ENCODE assay signal across 13 cellular contexts in the genomic region with DNA sequence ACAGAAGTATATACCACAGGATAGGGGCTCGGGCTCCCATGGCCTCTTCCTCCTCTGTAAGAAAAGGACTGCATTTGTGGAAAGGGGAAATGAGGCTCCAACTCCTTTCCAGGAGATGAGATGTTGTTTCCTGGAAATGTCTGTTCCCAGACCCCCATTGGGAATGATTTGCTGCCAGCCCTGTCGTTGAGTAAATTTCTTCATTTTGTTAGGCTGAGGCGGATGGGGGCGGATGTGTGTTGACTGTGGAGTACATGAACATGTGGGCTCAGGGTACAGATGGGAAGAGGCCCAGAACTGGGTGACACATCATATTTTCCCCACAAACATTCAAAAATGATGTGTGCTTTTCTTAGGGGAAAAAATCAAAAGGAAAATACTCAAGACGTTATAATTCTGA. TPM values are rescaled to one million over a fixed set of nuclear protein-coding genes. Genes with fewer than 3 reads are reported as not detected.
DNase-seq lines count a peak whose midpoint lies in the region; ATAC-seq lines count a peak whose summit lies in the region.
"Had no signal": no experiment of that assay in that cellular context is flagged by ENCODE, and none has a peak within 500 bp of the region (broad histone marks: within the 10 kb centered on the region; RNA-seq: fewer than 3 reads in every experiment).

No MANE protein-coding gene starts in this region.

- H3K9me3 ChIP-seq in mesenchymal stem cell (ENCODE audit: control insufficient read depth, low read length) (no peaks in the 10 kb centered on the region), thymus (ENCODE audit: control insufficient read depth) (no peaks in the 10 kb centered on the region)
- H3K9me3 ChIP-seq: esophagus muscularis mucosa, sigmoid colon, upper lobe of left lung had no signal

- H3K4me2 ChIP-seq in mesenchymal stem cell (ENCODE audit: low read length, poor library complexity, severe bottlenecking): no peak overlapping the region

- no peak overlapping the region for H3K23ac ChIP-seq in mesenchymal stem cell (ENCODE audit: low read length in 2 of 2)

- H3K9ac ChIP-seq in mesenchymal stem cell (ENCODE audit: low read length): peak overlapping the region; percentile 10

- H3K27ac ChIP-seq in mesenchymal stem cell (ENCODE audit: low read length, poor library complexity, severe bottlenecking): no peak overlapping the region
- peak overlapping the region; percentile 79 for H3K27ac ChIP-seq in thymus (ENCODE audit: low read depth)
- H3K27ac ChIP-seq: esophagus muscularis mucosa, sigmoid colon had no signal

- H2BK12ac ChIP-seq in mesenchymal stem cell (ENCODE audit: low read length in 2 of 2): peak overlapping the region in 1 of 2 experiments; percentile 54

- H2AFZ ChIP-seq in mesenchymal stem cell (ENCODE audit: low read depth, low read length): no peak overlapping the region

- peak overlapping the region; percentile 75 to 81 for H3K4me3 Mint-ChIP-seq in activated T-cell treated with anti-CD3 and anti-CD28 coated beads, Interleukin-2, amount 50 U/mL, for 72 hours

- H2BK5ac ChIP-seq in mesenchymal stem cell (ENCODE audit: low read depth, low read length, poor library complexity, severe bottlenecking): no peak overlapping the region

- WGBS in mesenchymal stem cell: 84% methylated on average over 2 of the region's 5 CpGs
- 61% methylated on average over 5 of the region's 5 CpGs for WGBS in thymus

- H3K36me3 Mint-ChIP-seq in activated T-cell treated with anti-CD3 and anti-CD28 coated beads, Interleukin-2, amount 50 U/mL, for 72 hours (ENCODE audit: insufficient read depth in 2 of 2): peaks cover 1 to 3% of the 10 kb centered on the region in 2 donors

- H3K27ac Mint-ChIP-seq in activated T-cell treated with anti-CD3 and anti-CD28 coated beads, Interleukin-2, amount 50 U/mL, for 72 hours: peak overlapping the region; percentile 98

- H3K14ac ChIP-seq in mesenchymal stem cell (ENCODE audit: low read length in 2 of 2): no peak overlapping the region

- peak; percentile 43 to 53 for ATAC-seq in activated T-cell treated with anti-CD3 and anti-CD28 coated beads, Interleukin-2, amount 50 U/mL, for 72 hours (replicated peaks in 1 of 2)
- ATAC-seq: left ventricle myocardium superior had no signal

- H4K8ac ChIP-seq in mesenchymal stem cell (ENCODE audit: low read length): no peak overlapping the region

- H3K27me3 ChIP-seq in mesenchymal stem cell (ENCODE audit: control insufficient read depth in 1 of 2, insufficient read depth in 1 of 2, low read length in 2 of 2) (no peaks in the 10 kb centered on the region), thymus (ENCODE audit: control insufficient read depth, insufficient read depth) (no peaks in the 10 kb centered on the region)
- H3K27me3 ChIP-seq: esophagus muscularis mucosa, sigmoid colon, upper lobe of left lung had no signal

- H3K4me1 Mint-ChIP-seq in activated T-cell treated with anti-CD3 and anti-CD28 coated beads, Interleukin-2, amount 50 U/mL, for 72 hours (ENCODE audit: low read depth): peaks cover 100% of the 10 kb centered on the region

- peaks cover 13% of the 10 kb centered on the region for H3K4me1 ChIP-seq in mesenchymal stem cell (ENCODE audit: control insufficient read depth, insufficient read depth, low read depth, low read length)
- H3K4me1 ChIP-seq in thymus (ENCODE audit: control insufficient read depth, insufficient read depth, low read length): peaks cover 73% of the 10 kb centered on the region

- no peak overlapping the region for H4K91ac ChIP-seq in mesenchymal stem cell (ENCODE audit: low read length)

- H3K4me3 ChIP-seq in mesenchymal stem cell (ENCODE audit: insufficient read depth in 1 of 2, low read depth in 1 of 2, low read length in 2 of 2) (no peak overlapping the region), thymus (ENCODE audit: low read length) (no peak overlapping the region)
- H3K4me3 ChIP-seq: esophagus muscularis mucosa, sigmoid colon, upper lobe of left lung had no signal

- H3K36me3 ChIP-seq in mesenchymal stem cell (ENCODE audit: control insufficient read depth in 1 of 2, insufficient read depth in 2 of 2, low read depth in 1 of 2, low read length in 2 of 2): no peaks in the 10 kb centered on the region
- H3K36me3 ChIP-seq in thymus (ENCODE audit: control insufficient read depth, insufficient read depth): no peaks in the 10 kb centered on the region
- H3K36me3 ChIP-seq: esophagus muscularis mucosa, sigmoid colon, upper lobe of left lung had no signal

- peak overlapping the region; percentile 40 to 44 for H3K18ac ChIP-seq in mesenchymal stem cell (ENCODE audit: low read depth in 1 of 2, low read length in 2 of 2)

- peaks cover 17% of the 10 kb centered on the region for H3K79me1 ChIP-seq in mesenchymal stem cell (replicated peaks; ENCODE audit: low read length, poor library complexity, severe bottlenecking)

- DNase-seq in activated T-cell treated with anti-CD3 and anti-CD28 coated beads for 4 hours: peak; percentile 40
- no peak for DNase-seq in activated T-cell treated with anti-CD3 and anti-CD28 coated beads, Interleukin-2, amount 50 U/mL, for 1 hour
- DNase-seq in activated T-cell treated with anti-CD3 and anti-CD28 coated beads, Interleukin-2, amount 50 U/mL, for 72 hours: peak; percentile 72 to 75
- no peak for DNase-seq in mesenchymal stem cell
- no peak for DNase-seq in H4 (ENCODE audit: low spot score)
- DNase-seq in NCI-H526 (lab: John Stamatoyannopoulos, UW): no peak
- no peak for DNase-seq in HPDE6-E6E7 (ENCODE audit: extremely low spot score)
- DNase-seq: left ventricle myocardium superior, NCI-H446 treated with DMSO at 0.1 percent for 48 hours, sigmoid colon, upper lobe of left lung had no signal

- H3K27me3 Mint-ChIP-seq in activated T-cell treated with anti-CD3 and anti-CD28 coated beads, Interleukin-2, amount 50 U/mL, for 72 hours (ENCODE audit: low read depth): no peaks in the 10 kb centered on the region

- H2BK120ac ChIP-seq in mesenchymal stem cell (ENCODE audit: low read depth, low read length): no peak overlapping the region

- peak overlapping the region; percentile 54 for H2AK5ac ChIP-seq in mesenchymal stem cell (ENCODE audit: low read length, severe bottlenecking)

- H3K9me3 Mint-ChIP-seq in activated T-cell treated with anti-CD3 and anti-CD28 coated beads, Interleukin-2, amount 50 U/mL, for 72 hours: peaks cover 0 to 1% of the 10 kb centered on the region in 2 donors

- H3K4ac ChIP-seq in mesenchymal stem cell (ENCODE audit: low read depth in 1 of 2, low read length in 2 of 2): no peak overlapping the region

- H2BK15ac ChIP-seq in mesenchymal stem cell (ENCODE audit: low read depth, poor library complexity, severe bottlenecking): peak overlapping the region; percentile 50

RNA-seq across cellular contexts. Expression of a gene that starts 28.8 kb away (rescaled TPM):
- total RNA-seq in activated T-cell treated with anti-CD3 and anti-CD28 coated beads, Interleukin-2, amount 50 U/mL, for 72 hours: 100 to 1,000 TPM; 117 to 137 TPM
- 14.4 TPM for polyA plus RNA-seq in mesenchymal stem cell (2013, experiment 1 of 2)
- polyA plus RNA-seq in mesenchymal stem cell (2013, experiment 2 of 2): 15.0 TPM
- 94.1 TPM for polyA plus RNA-seq in thymus
- total RNA-seq in H4 (2014; rRNA removed; shearing (Covaris generic)): 7.6 and 16.5 TPM in 2 replicates

Comparison
In these comparisons a context has a peak if more than half of its experiments do, and no peak if none do; other contexts are left out.
1. DNase-seq: peak in activated T-cell treated with anti-CD3 and anti-CD28 coated beads for 4 hours (single experiment) and activated T-cell treated with anti-CD3 and anti-CD28 coated beads, Interleukin-2, amount 50 U/mL, for 72 hours (2 of 2); none in activated T-cell treated with anti-CD3 and anti-CD28 coated beads, Interleukin-2, amount 50 U/mL, for 1 hour (single experiment), mesenchymal stem cell (single experiment), H4 (single experiment), NCI-H526 (0 of 2) and HPDE6-E6E7 (single experiment).